In genomic region chr21:45990049-45990711, GRCh38 we compare ENCODE assay signal across 20 cellular contexts. TPM values are rescaled to one million over a fixed set of nuclear protein-coding genes. Genes with fewer than 3 reads are reported as not detected.
DNase-seq lines count a peak whose midpoint lies in the region; ATAC-seq, FAIRE-seq and TF ChIP-seq lines count a peak whose summit lies in the region.
"Had no signal": no experiment of that assay in that cellular context is flagged by ENCODE, and none has a peak within 500 bp of the region (broad histone marks: within the 10 kb centered on the region; RNA-seq: fewer than 3 reads in every experiment).

No MANE protein-coding gene starts in this region.

- DNase-seq in Right ventricle myocardium superior (peak; percentile 30), left ventricle myocardium inferior (no peak), lower lobe of right lung (peak; percentile 40), urothelium cell line (ENCODE audit: low spot score) (no peak), putamen (ENCODE audit: low spot score) (no peak), NCI-H2029 (lab: John Stamatoyannopoulos, UW) (no peak)
- peak; percentile 2 for DNase-seq in activated T-cell treated with anti-CD3 and anti-CD28 coated beads, Interleukin-2, amount 50 U/mL, for 4 hours
- DNase-seq: AML-193, anterior cingulate cortex, GF-D8, NCI-H1048, NCI-H82 had no signal

- TF ChIP-seq CTCF in left ventricle myocardium inferior (IDR thresholded peaks at IDR 0.05; ENCODE audit: borderline replicate concordance) (no peak), lower lobe of right lung (IDR thresholded peaks at IDR 0.05) (no peak)

- H3K4me3 ChIP-seq in left ventricle myocardium inferior (no peak overlapping the region), lower lobe of right lung (no peak overlapping the region)
- H3K4me3 ChIP-seq: Peyer's patch had no signal

- FAIRE-seq in urothelium cell line (lab: Jason Lieb, UNC) = peak; percentile 74
- FAIRE-seq: D721Med had no signal

- H3K9me3 Mint-ChIP-seq in activated T-cell treated with anti-CD3 and anti-CD28 coated beads, Interleukin-2, amount 50 U/mL, for 4 hours = no peaks in the 10 kb centered on the region
- H3K9me3 Mint-ChIP-seq: activated B cell treated with CpG ODN at 0.5 μM for 24 hours, neural crest cell, T-cell had no signal

- H3K27me3 ChIP-seq in left ventricle myocardium inferior (ENCODE audit: low read depth) = no peaks in the 10 kb centered on the region
- H3K27me3 ChIP-seq in lower lobe of right lung (ENCODE audit: low read depth) = no peaks in the 10 kb centered on the region
- H3K27me3 ChIP-seq: Peyer's patch had no signal

- intact Hi-C loops in Right ventricle myocardium superior (cut with DNase I) (no loop called here), left ventricle myocardium inferior (cut with micrococcal nuclease) (no loop called here), lower lobe of right lung (cut with DNase I) (no loop called here)

- H3K27ac ChIP-seq in left ventricle myocardium inferior (replicated peaks) (no peak overlapping the region), lower lobe of right lung (no peak overlapping the region)
- H3K27ac ChIP-seq: epithelial cell of prostate had no signal

- no peaks in the 10 kb centered on the region for H3K4me1 Mint-ChIP-seq in activated T-cell treated with anti-CD3 and anti-CD28 coated beads, Interleukin-2, amount 50 U/mL, for 4 hours (ENCODE audit: low read depth)
- H3K4me1 Mint-ChIP-seq: activated B cell treated with CpG ODN at 0.5 μM for 24 hours had no signal

- peaks cover 49% of the 10 kb centered on the region for H3K4me1 ChIP-seq in left ventricle myocardium inferior
- H3K4me1 ChIP-seq in lower lobe of right lung = no peaks in the 10 kb centered on the region

- no peaks in the 10 kb centered on the region for H3K9me3 ChIP-seq in left ventricle myocardium inferior (replicated peaks)
- no peaks in the 10 kb centered on the region for H3K9me3 ChIP-seq in lower lobe of right lung
- H3K9me3 ChIP-seq: Peyer's patch had no signal

- no peak overlapping the region for H3K4me3 Mint-ChIP-seq in activated T-cell treated with anti-CD3 and anti-CD28 coated beads, Interleukin-2, amount 50 U/mL, for 4 hours
- H3K4me3 Mint-ChIP-seq: activated B cell treated with CpG ODN at 0.5 μM for 24 hours, IgD-negative memory B cell, neural crest cell, T-cell had no signal

- no peaks in the 10 kb centered on the region for H3K36me3 Mint-ChIP-seq in activated T-cell treated with anti-CD3 and anti-CD28 coated beads, Interleukin-2, amount 50 U/mL, for 4 hours (ENCODE audit: insufficient read depth)
- H3K36me3 Mint-ChIP-seq: IgD-negative memory B cell, T-cell had no signal

- ATAC-seq in Right ventricle myocardium superior (ENCODE audit: poor library complexity) (no peak), lower lobe of right lung (no peak), HG03045 (IDR thresholded peaks at IDR 0.05; ENCODE audit: unreplicated experiment) (no peak)
- no peak for ATAC-seq in activated T-cell treated with anti-CD3 and anti-CD28 coated beads, Interleukin-2, amount 50 U/mL, for 4 hours
- ATAC-seq: T-cell had no signal

- H3K36me3 ChIP-seq in left ventricle myocardium inferior (peaks cover 87% of the 10 kb centered on the region), lower lobe of right lung (peaks cover 47% of the 10 kb centered on the region)

- no peaks in the 10 kb centered on the region for H3K27me3 Mint-ChIP-seq in activated T-cell treated with anti-CD3 and anti-CD28 coated beads, Interleukin-2, amount 50 U/mL, for 4 hours (ENCODE audit: low read depth)
- H3K27me3 Mint-ChIP-seq: activated B cell treated with CpG ODN at 0.5 μM for 24 hours, IgD-negative memory B cell, T-cell had no signal

RNA-seq across cellular contexts. Expression of gene COL6A1, which starts 8.6 kb away (rescaled TPM):
- total RNA-seq in Right ventricle myocardium superior = 173 TPM
- total RNA-seq in left ventricle myocardium inferior = 154 TPM
- total RNA-seq in activated T-cell treated with anti-CD3 and anti-CD28 coated beads, Interleukin-2, amount 50 U/mL, for 4 hours = 1 to 10 TPM; 2.8 to 3.6 (median 3.0) TPM
- total RNA-seq in lower lobe of right lung = 148 TPM

Comparison
In these comparisons a context has a peak if more than half of its experiments do, and no peak if none do; other contexts are left out.
1. DNase-seq: peak in Right ventricle myocardium superior (single experiment), activated T-cell treated with anti-CD3 and anti-CD28 coated beads, Interleukin-2, amount 50 U/mL, for 4 hours (single experiment) and lower lobe of right lung (single experiment); none in left ventricle myocardium inferior (single experiment), urothelium cell line (single experiment), putamen (single experiment) and NCI-H2029 (single experiment).
2. RNA of gene COL6A1, which starts 8.6 kb away (total RNA-seq): 173 TPM in Right ventricle myocardium superior (single experiment), 154 TPM in left ventricle myocardium inferior (single experiment) and 148 TPM in lower lobe of right lung (single experiment); 2.8 to 3.6 TPM in activated T-cell treated with anti-CD3 and anti-CD28 coated beads, Interleukin-2, amount 50 U/mL, for 4 hours; every median in the first group is over 10 times any median in the second.